22 cellular contexts compared by ENCODE assay signal in the genomic region with DNA sequence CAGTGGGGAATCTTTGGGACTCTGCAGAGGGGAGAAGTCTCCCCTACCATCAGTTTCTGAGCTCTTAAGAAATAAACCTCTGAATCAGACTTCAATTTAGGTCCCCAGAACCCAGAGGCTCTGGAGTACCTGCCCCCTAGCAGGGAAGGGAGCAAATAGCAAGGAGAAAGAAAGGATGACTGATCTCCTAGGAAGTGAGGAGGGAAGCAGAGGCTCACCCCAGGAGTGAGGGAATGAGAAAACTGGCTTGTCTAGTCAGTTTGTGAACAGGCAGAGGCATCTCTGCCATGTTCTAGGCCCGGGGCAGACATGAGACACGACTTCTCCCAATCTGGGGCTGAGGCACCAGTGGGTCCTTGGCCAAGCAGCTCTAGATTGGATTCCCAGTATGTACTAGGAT. TPM values are rescaled to one million over a fixed set of nuclear protein-coding genes. Genes with fewer than 3 reads are reported as not detected.
DNase-seq lines count a peak whose midpoint lies in the region; ATAC-seq and TF ChIP-seq lines count a peak whose summit lies in the region.
"Had no signal": no experiment of that assay in that cellular context is flagged by ENCODE, and none has a peak within 500 bp of the region (broad histone marks: within the 10 kb centered on the region; RNA-seq: fewer than 3 reads in every experiment).

No MANE protein-coding gene starts in this region.

- WGBS in mesenchymal stem cell: 45% methylated on average over 2 of the region's 2 CpGs

- no peak overlapping the region for H4K91ac ChIP-seq in mesenchymal stem cell (ENCODE audit: low read length)

- ATAC-seq in HCT116: no peak
- ATAC-seq in activated T-cell treated with anti-CD3 and anti-CD28 coated beads, Interleukin-2, amount 50 U/mL, for 4 hours: no peak
- ATAC-seq in GM18517 (IDR thresholded peaks at IDR 0.05; ENCODE audit: unreplicated experiment): no peak
- ATAC-seq: activated CD4-positive, alpha-beta T cell treated with anti-CD3 and anti-CD28 coated beads for 36 hours; natural killer cell; stimulated activated naive CD8-positive, alpha-beta T cell treated with anti-CD3 and anti-CD28 coated beads, Interleukin-15, amount 100 ng/mL, for 72 hours had no signal

- no peak overlapping the region for H2BK12ac ChIP-seq in mesenchymal stem cell (ENCODE audit: low read length in 2 of 2)

- TF ChIP-seq RAD21 in HCT116 (IDR thresholded peaks at IDR 0.05; ENCODE audit: low read depth): no peak

- no peaks in the 10 kb centered on the region for H4K20me1 ChIP-seq in HCT116 (ENCODE audit: insufficient read depth)

- BruUV-seq in HCT116 (replicated peaks; lab: Mats Ljungman, UMichigan): no TSS peak

- POLR2A ChIA-PET in HCT116 (lab: Charles Lee): no interaction called here

- no peaks in the 10 kb centered on the region for H3K9me3 Mint-ChIP-seq in activated T-cell treated with anti-CD3 and anti-CD28 coated beads, Interleukin-2, amount 50 U/mL, for 4 hours
- H3K9me3 Mint-ChIP-seq in CD14-positive monocyte: peaks cover 0 to 6% (median 2%) of the 10 kb centered on the region in 7 donors
- H3K9me3 Mint-ChIP-seq: dendritic cell treated with granulocyte-macrophage colony-stimulating factor and Interleukin-4, amounts not matched to agents 40 ng/mL and 50 ng/mL, for 4 days; immature natural killer cell; natural killer cell; stimulated activated naive CD8-positive, alpha-beta T cell treated with anti-CD3 and anti-CD28 coated beads, Interleukin-15, amount 100 ng/mL, for 72 hours had no signal

- no peak overlapping the region for H2BK5ac ChIP-seq in mesenchymal stem cell (ENCODE audit: low read depth, low read length, poor library complexity, severe bottlenecking)

- H3K4me3 ChIP-seq in AG09309 (ENCODE audit: control insufficient read depth, low read depth, low read length) (no peak overlapping the region), HCT116 (replicated peaks in 1 of 2; ENCODE audit: low read depth in 1 of 2, low read length in 2 of 2) (no peak overlapping the region), astrocyte of the spinal cord (ENCODE audit: low read depth, low read length) (no peak overlapping the region), mesenchymal stem cell (ENCODE audit: insufficient read depth in 1 of 2, low read depth in 1 of 2, low read length in 2 of 2) (no peak overlapping the region)
- H3K4me3 ChIP-seq: adrenal gland, SJCRH30, tibial nerve had no signal

- no peak overlapping the region for H2BK15ac ChIP-seq in mesenchymal stem cell (ENCODE audit: low read depth, poor library complexity, severe bottlenecking)

- TF ChIP-seq POLR2A in HCT116 (IDR thresholded peaks at IDR 0.05; ENCODE audit: borderline replicate concordance, extremely low read depth, insufficient read depth, insufficient read length): no peak

- H3K27ac Mint-ChIP-seq in CD14-positive monocyte: no peak overlapping the region
- H3K27ac Mint-ChIP-seq: activated CD4-positive, alpha-beta T cell treated with anti-CD3 and anti-CD28 coated beads for 36 hours; dendritic cell treated with granulocyte-macrophage colony-stimulating factor and Interleukin-4, amounts not matched to agents 40 ng/mL and 50 ng/mL, for 4 days; immature natural killer cell; natural killer cell; stimulated activated naive CD8-positive, alpha-beta T cell treated with anti-CD3 and anti-CD28 coated beads, Interleukin-15, amount 100 ng/mL, for 72 hours had no signal

- no peaks in the 10 kb centered on the region for H3K79me2 ChIP-seq in HCT116 (ENCODE audit: insufficient read depth, low read length)

- H3K36me3 ChIP-seq in HCT116 (ENCODE audit: control insufficient read depth in 1 of 2, insufficient read depth in 2 of 2, low read length in 2 of 2) (no peaks in the 10 kb centered on the region), mesenchymal stem cell (ENCODE audit: control insufficient read depth in 1 of 2, insufficient read depth in 2 of 2, low read depth in 1 of 2, low read length in 2 of 2) (no peaks in the 10 kb centered on the region)
- H3K36me3 ChIP-seq: adrenal gland, SJCRH30, tibial nerve had no signal

- H3K4me1 Mint-ChIP-seq in activated T-cell treated with anti-CD3 and anti-CD28 coated beads, Interleukin-2, amount 50 U/mL, for 4 hours (ENCODE audit: low read depth): peaks cover 26% of the 10 kb centered on the region
- H3K4me1 Mint-ChIP-seq in CD14-positive monocyte: peaks cover 32% of the 10 kb centered on the region

- peaks cover 4% of the 10 kb centered on the region for H3K79me1 ChIP-seq in mesenchymal stem cell (replicated peaks; ENCODE audit: low read length, poor library complexity, severe bottlenecking)

- H3K4me2 ChIP-seq in HCT116 (ENCODE audit: low read length): no peak overlapping the region
- no peak overlapping the region for H3K4me2 ChIP-seq in mesenchymal stem cell (ENCODE audit: low read length, poor library complexity, severe bottlenecking)

- peak; percentile 34 for TF ChIP-seq CTCF in AG09309 (IDR thresholded peaks at IDR 0.05; ENCODE audit: control insufficient read depth, insufficient read depth, low read depth, low read length, missing control alignments)
- peak in 2 of 3 experiments; percentile 14 to 23; a peak in 1 of 6 replicates for TF ChIP-seq CTCF in HCT116 (IDR thresholded peaks at IDR 0.05 in 2 of 3, conservative IDR thresholded peaks at IDR 0.05 in 1 of 3; ENCODE audit: borderline replicate concordance in 1 of 3, insufficient read depth in 1 of 3, low read depth in 2 of 3, low read length in 2 of 3)
- peak; percentile 20 for TF ChIP-seq CTCF in astrocyte of the spinal cord (IDR thresholded peaks at IDR 0.05; ENCODE audit: low read depth, low read length)
- TF ChIP-seq CTCF in CD14-positive monocyte (IDR thresholded peaks at IDR 0.05): no peak

- no peak overlapping the region for H3K18ac ChIP-seq in mesenchymal stem cell (ENCODE audit: low read depth in 1 of 2, low read length in 2 of 2)

- in situ Hi-C loops in astrocyte of the spinal cord (cut with HindIII; ENCODE audit: low sequenced_read_pairs): loop anchor here (25.0 kb wide), 1 partner anchor 149 kb away; a partner anchor contains a TSS

- CTCF ChIA-PET in HCT116 (lab: Charles Lee): interaction anchor here (0.6 to 1.4 kb wide), 5 partner anchors 12 to 229 kb away, joined by 3 to 6 read pairs (median 3); a partner anchor contains a TSS

- no peaks in the 10 kb centered on the region for H3K27me3 ChIP-seq in HCT116 (ENCODE audit: insufficient read depth, low read length)
- peaks cover 0 to 23% of the 10 kb centered on the region in 2 experiments for H3K27me3 ChIP-seq in mesenchymal stem cell (ENCODE audit: control insufficient read depth in 1 of 2, insufficient read depth in 1 of 2, low read length in 2 of 2)
- H3K27me3 ChIP-seq: SJCRH30 had no signal

- no peak overlapping the region for H3K4me3 Mint-ChIP-seq in activated T-cell treated with anti-CD3 and anti-CD28 coated beads, Interleukin-2, amount 50 U/mL, for 4 hours
- peak overlapping the region in 1 of 2 donors; percentile 49 for H3K4me3 Mint-ChIP-seq in CD14-positive monocyte
- H3K4me3 Mint-ChIP-seq: activated CD4-positive, alpha-beta T cell treated with anti-CD3 and anti-CD28 coated beads for 36 hours; dendritic cell treated with granulocyte-macrophage colony-stimulating factor and Interleukin-4, amounts not matched to agents 40 ng/mL and 50 ng/mL, for 4 days; immature natural killer cell; natural killer cell; stimulated activated naive CD8-positive, alpha-beta T cell treated with anti-CD3 and anti-CD28 coated beads, Interleukin-15, amount 100 ng/mL, for 72 hours had no signal

- H2BK120ac ChIP-seq in mesenchymal stem cell (ENCODE audit: low read depth, low read length): no peak overlapping the region

- no peak overlapping the region for H3K14ac ChIP-seq in mesenchymal stem cell (ENCODE audit: low read length in 2 of 2)

- H3K27ac ChIP-seq in HCT116 (ENCODE audit: low read depth, low read length) (no peak overlapping the region), mesenchymal stem cell (ENCODE audit: low read length, poor library complexity, severe bottlenecking) (no peak overlapping the region)
- H3K27ac ChIP-seq: adrenal gland, SJCRH30, tibial nerve had no signal

- H2AFZ ChIP-seq in HCT116 (ENCODE audit: low read depth, low read length, poor library complexity, severe bottlenecking) (no peak overlapping the region), mesenchymal stem cell (ENCODE audit: low read depth, low read length) (no peak overlapping the region)

- no peak overlapping the region for H3K4ac ChIP-seq in mesenchymal stem cell (ENCODE audit: low read depth in 1 of 2, low read length in 2 of 2)

- H3K23ac ChIP-seq in mesenchymal stem cell (ENCODE audit: low read length in 2 of 2): no peak overlapping the region

- H3K27me3 Mint-ChIP-seq in activated T-cell treated with anti-CD3 and anti-CD28 coated beads, Interleukin-2, amount 50 U/mL, for 4 hours (ENCODE audit: low read depth): peaks cover 7% of the 10 kb centered on the region
- H3K27me3 Mint-ChIP-seq in CD14-positive monocyte (ENCODE audit: low read depth in 3 of 3): peaks cover 61 to 70% (median 61%) of the 10 kb centered on the region in 3 donors

- RAD21 ChIA-PET in HCT116 (lab: Charles Lee; ENCODE audit: low non-redundant PET in 1 of 2, low total read pairs in 2 of 2, uncharacterized antibody in 2 of 2, unreplicated experiment in 2 of 2): no interaction called here

- H4K8ac ChIP-seq in mesenchymal stem cell (ENCODE audit: low read length): no peak overlapping the region

- DNase-seq in AG09309 (ENCODE audit: low read depth) (no peak), HCT116 (ENCODE audit: low read depth, low spot score) (no peak), astrocyte of the spinal cord (ENCODE audit: low read depth, low spot score) (no peak), mesenchymal stem cell (no peak), CD14-positive monocyte (ENCODE audit: low spot score) (no peak)
- no peak for DNase-seq in activated naive CD4-positive, alpha-beta T cell treated with Interleukin-2 at 50 U/mL for 16 hours
- no peak for DNase-seq in activated T-cell treated with anti-CD3 and anti-CD28 coated beads, Interleukin-2, amount 50 U/mL, for 4 hours
- DNase-seq: activated CD4-positive, alpha-beta T cell treated with anti-CD3 and anti-CD28 coated beads for 36 hours; activated naive CD4-positive, alpha-beta T cell; activated T-cell treated with anti-CD3 and anti-CD28 coated beads, Interleukin-2, amount 50 U/mL, for 48 hours; adrenal gland; CD4-positive, alpha-beta memory T cell; DMS 273 treated with DMSO at 0.1 percent for 48 hours; immature natural killer cell; natural killer cell; NCI-H1417 treated with DMSO at 0.1 percent for 48 hours; NCI-H510A; SJCRH30; stimulated activated naive CD8-positive, alpha-beta T cell treated with anti-CD3 and anti-CD28 coated beads, Interleukin-15, amount 100 ng/mL, for 72 hours had no signal

- H2AK5ac ChIP-seq in mesenchymal stem cell (ENCODE audit: low read length, severe bottlenecking): peak overlapping the region; percentile 73

- intact Hi-C loops in HCT116 (cut with micrococcal nuclease) (no loop called here), CD14-positive monocyte (cut with micrococcal nuclease) (no loop called here)

- H3K9me3 ChIP-seq in HCT116 (ENCODE audit: control insufficient read depth in 1 of 2, insufficient read depth in 1 of 2, low read depth in 1 of 2, low read length in 2 of 2): no peaks in the 10 kb centered on the region
- H3K9me3 ChIP-seq in mesenchymal stem cell (ENCODE audit: control insufficient read depth, low read length): no peaks in the 10 kb centered on the region
- H3K9me3 ChIP-seq: adrenal gland, SJCRH30, tibial nerve had no signal

- no peaks in the 10 kb centered on the region for H3K36me3 Mint-ChIP-seq in activated T-cell treated with anti-CD3 and anti-CD28 coated beads, Interleukin-2, amount 50 U/mL, for 4 hours (ENCODE audit: insufficient read depth)
- peaks cover 0 to 1% of the 10 kb centered on the region in 2 donors for H3K36me3 Mint-ChIP-seq in CD14-positive monocyte
- H3K36me3 Mint-ChIP-seq: CD4-positive, alpha-beta memory T cell; immature natural killer cell; natural killer cell had no signal

- H3K4me1 ChIP-seq in HCT116 (ENCODE audit: control insufficient read depth in 1 of 2, insufficient read depth in 2 of 2, low read length in 2 of 2) (peaks cover 3 to 22% of the 10 kb centered on the region in 2 experiments), mesenchymal stem cell (ENCODE audit: control insufficient read depth, insufficient read depth, low read depth, low read length) (peaks cover 19% of the 10 kb centered on the region)

- H3K9me2 ChIP-seq in HCT116 (ENCODE audit: insufficient read depth): no peaks in the 10 kb centered on the region

- H3K9ac ChIP-seq in HCT116 (ENCODE audit: low read length): no peak overlapping the region
- H3K9ac ChIP-seq in mesenchymal stem cell (ENCODE audit: low read length): no peak overlapping the region

RNA-seq across cellular contexts. Expression of a gene that starts 24.3 kb away (rescaled TPM):
- total RNA-seq in HCT116 (2021; ENCODE audit: unreplicated experiment): 43.6 TPM
- polyA plus RNA-seq in HCT116 (2012): 32.0 and 43.0 TPM in 2 replicates
- polyA plus RNA-seq in mesenchymal stem cell (2013, experiment 1 of 2): 19.6 TPM
- 20.7 TPM for polyA plus RNA-seq in mesenchymal stem cell (2013, experiment 2 of 2)
- total RNA-seq in activated T-cell treated with anti-CD3 and anti-CD28 coated beads, Interleukin-2, amount 50 U/mL, for 4 hours: 10 to 100 TPM; 14.1 to 19.8 (median 19.2) TPM
- 10 to 100 TPM; 46.8 to 50.8 TPM for polyA plus RNA-seq in CD14-positive monocyte
